In genomic region chr2:32009479-32010256, GRCh38 we compare ENCODE assay signal across 8 cellular contexts. TPM values are rescaled to one million over a fixed set of nuclear protein-coding genes. Genes with fewer than 3 reads are reported as not detected.
A peak's percentile ranks its signal among the peaks of the same experiment; 100 is the strongest.
DNase-seq lines count a peak whose midpoint lies in the region; ATAC-seq and TF ChIP-seq lines count a peak whose summit lies in the region.

No MANE protein-coding gene starts in this region.

- no peak for TF ChIP-seq EP300 in ovary (IDR thresholded peaks at IDR 0.05)

- H3K36me3 ChIP-seq in ovary (no peaks in the 10 kb centered on the region), vagina (no peaks in the 10 kb centered on the region)

- H3K36me3 Mint-ChIP-seq in activated naive CD4-positive, alpha-beta T cell treated with anti-CD3 and anti-CD28 coated beads, Interleukin-2, amount 10 ng/mL, durations not matched to agents 7 days and 5 days: peaks cover 14% of the 10 kb centered on the region

- H3K27me3 Mint-ChIP-seq in activated naive CD4-positive, alpha-beta T cell treated with anti-CD3 and anti-CD28 coated beads, Interleukin-2, amount 10 ng/mL, durations not matched to agents 7 days and 5 days: no peaks in the 10 kb centered on the region

- H3K27ac ChIP-seq in 22Rv1 (peak overlapping the region; percentile 95), RWPE1 (peak overlapping the region; percentile 98), ovary (peak overlapping the region; percentile 84 to 95), vagina (peak overlapping the region; percentile 90)

- WGBS in ovary, 3 donors: 0 to 1% (median 0%) methylated on average over 23 to 92 of the region's 92 CpGs

- TF ChIP-seq POLR2A in ovary (IDR thresholded peaks at IDR 0.05): no peak
- no peak for TF ChIP-seq POLR2A in vagina (IDR thresholded peaks at IDR 0.05)

- TF ChIP-seq CTCF in 22Rv1 (IDR thresholded peaks at IDR 0.05) (no peak), RWPE1 (conservative IDR thresholded peaks at IDR 0.05; ENCODE audit: low read depth) (no peak), ovary (IDR thresholded peaks at IDR 0.05) (no peak), vagina (IDR thresholded peaks at IDR 0.05) (no peak)

- peak; percentile 28 for DNase-seq in RWPE1 (ENCODE audit: low spot score)
- DNase-seq in activated naive CD4-positive, alpha-beta T cell treated with anti-CD3 and anti-CD28 coated beads, Interleukin-2, amount 10 ng/mL, durations not matched to agents 7 days and 5 days: peak; percentile 61
- DNase-seq in head of caudate nucleus: peak in 37 of 42 donors; percentile 6 to 63 (median 32)
- DNase-seq in ovary: peak; percentile 25 to 54 (median 53)
- DNase-seq in vagina (ENCODE audit: extremely low spot score in 2 of 2): no peak

- H3K9me3 ChIP-seq in ovary (no peaks in the 10 kb centered on the region), vagina (no peaks in the 10 kb centered on the region)

- H3K4me1 Mint-ChIP-seq in activated naive CD4-positive, alpha-beta T cell treated with anti-CD3 and anti-CD28 coated beads, Interleukin-2, amount 10 ng/mL, durations not matched to agents 7 days and 5 days: peaks cover 52% of the 10 kb centered on the region

- peak; percentile 9 for ATAC-seq in GM18517 (IDR thresholded peaks at IDR 0.05; ENCODE audit: unreplicated experiment)
- peak; percentile 19 for ATAC-seq in HG02970 (IDR thresholded peaks at IDR 0.05; ENCODE audit: low FRiP score, unreplicated experiment)

- H3K27me3 ChIP-seq in ovary: no peaks in the 10 kb centered on the region
- no peaks in the 10 kb centered on the region for H3K27me3 ChIP-seq in vagina

- H3K9me3 Mint-ChIP-seq in activated naive CD4-positive, alpha-beta T cell treated with anti-CD3 and anti-CD28 coated beads, Interleukin-2, amount 10 ng/mL, durations not matched to agents 7 days and 5 days: no peaks in the 10 kb centered on the region

- peaks cover 3% of the 10 kb centered on the region for H3K4me1 ChIP-seq in ovary (ENCODE audit: insufficient read depth)
- H3K4me1 ChIP-seq in vagina: peaks cover 48% of the 10 kb centered on the region

- peak overlapping the region; percentile 90 for H3K27ac Mint-ChIP-seq in activated naive CD4-positive, alpha-beta T cell treated with anti-CD3 and anti-CD28 coated beads, Interleukin-2, amount 10 ng/mL, durations not matched to agents 7 days and 5 days

- intact Hi-C loops in head of caudate nucleus (cut with DNase I) (loop anchor here (2.0 kb wide), 2 partner anchors 29 to 53 kb away; partner anchors contain the start of genes DPY30 and SPAST), ovary (cut with DNase I) (no loop called here), vagina (cut with DNase I) (no loop called here)

- peak overlapping the region; percentile 94 for H3K4me3 Mint-ChIP-seq in activated naive CD4-positive, alpha-beta T cell treated with anti-CD3 and anti-CD28 coated beads, Interleukin-2, amount 10 ng/mL, durations not matched to agents 7 days and 5 days

- POLR2A ChIA-PET in RWPE1 (lab: Yijun Ruan, JAX; ENCODE audit: low non-redundant PET): interaction anchor here (0.6 kb wide), 1 partner anchor 40 kb away, joined by 4 read pairs; no protein-coding TSS in a partner anchor

- H3K4me3 ChIP-seq in ovary: peak overlapping the region; percentile 91
- H3K4me3 ChIP-seq in vagina: peak overlapping the region; percentile 77 to 98

- CTCF ChIA-PET in RWPE1 (lab: Yijun Ruan, JAX): no interaction called here
- CTCF ChIA-PET in activated naive CD4-positive, alpha-beta T cell treated with anti-CD3 and anti-CD28 coated beads, Interleukin-2, amount 10 ng/mL, durations not matched to agents 7 days and 5 days (lab: Charles Lee): no interaction called here

RNA-seq across cellular contexts. Expression of gene MEMO1, which starts 1.1 kb away (rescaled TPM):
- total RNA-seq in ovary: 10 to 100 TPM; 19.0 to 41.3 (median 35.0) TPM
- polyA plus RNA-seq in ovary: 10 to 100 TPM; 19.7 to 28.9 TPM
- total RNA-seq in vagina: 36.3 TPM

RNA-seq across cellular contexts. Expression of gene DPY30, which starts 29.9 kb away (rescaled TPM):
- total RNA-seq in ovary (10 to 100 TPM; 37.7 to 81.3 (median 52.3) TPM), vagina (41.3 TPM)
- 10 to 100 TPM; 73.8 to 83.2 TPM for polyA plus RNA-seq in ovary

RNA-seq across cellular contexts. Expression of gene SPAST, which starts 53.7 kb away (rescaled TPM):
- total RNA-seq in ovary (10 to 100 TPM; 15.8 to 21.6 (median 18.4) TPM), vagina (20.6 TPM)
- 10 to 100 TPM in 1 of 2 donors, 1 to 10 TPM in 1; 6.5 to 10.5 TPM for polyA plus RNA-seq in ovary

Comparison
In these comparisons a context has a peak if more than half of its experiments do, and no peak if none do; other contexts are left out.
1. DNase-seq: peak in RWPE1 (single experiment), activated naive CD4-positive, alpha-beta T cell treated with anti-CD3 and anti-CD28 coated beads, Interleukin-2, amount 10 ng/mL, durations not matched to agents 7 days and 5 days (single experiment), head of caudate nucleus (37 of 42) and ovary (5 of 5); none in vagina (0 of 2).
2. Peak in every context shown above with its lines, with median percentiles within 50 percentile points of each other: H3K27ac ChIP-seq.